In the genomic region with DNA sequence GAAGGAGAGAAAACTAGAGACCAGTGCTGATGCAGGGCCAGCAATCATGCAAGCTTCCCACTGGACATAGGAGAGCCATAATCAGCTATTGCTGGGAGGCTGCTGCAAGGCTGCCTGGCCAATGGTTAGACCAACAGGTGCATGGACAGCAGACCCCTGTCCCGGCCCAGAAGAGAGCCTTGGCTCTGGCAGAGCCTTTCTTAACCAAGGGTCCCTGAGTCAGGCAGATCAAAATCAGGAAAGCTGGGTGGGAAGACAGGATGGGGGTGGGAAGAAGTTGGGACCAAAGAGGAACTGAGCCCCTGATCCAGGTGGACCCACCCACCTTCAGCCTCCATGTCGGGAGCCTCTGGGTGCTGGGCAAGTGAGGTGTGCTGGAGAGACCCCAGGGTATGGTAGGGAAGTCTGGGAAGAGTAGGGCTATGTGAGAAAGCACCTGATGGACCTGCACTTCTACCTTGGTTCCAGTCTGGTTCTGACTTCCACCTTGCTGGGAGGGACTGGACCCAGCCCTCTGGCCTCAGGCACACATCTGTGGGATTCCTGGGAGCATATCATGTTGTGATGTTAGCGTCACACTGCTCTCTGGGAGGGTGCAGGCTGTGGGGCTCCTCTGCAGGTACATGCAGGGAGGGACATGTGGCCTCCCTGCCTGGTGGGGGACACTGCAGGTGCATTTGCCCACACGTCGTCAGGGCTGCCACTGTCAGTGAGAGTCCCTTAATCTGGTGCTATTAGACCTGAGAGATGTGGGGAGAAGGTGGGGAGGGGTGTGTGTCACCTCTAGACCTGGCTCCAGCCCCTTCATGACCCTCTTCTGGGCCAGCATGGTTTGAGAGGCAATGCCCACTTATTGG, we compare ENCODE assay signal across 33 cellular contexts. TPM values are rescaled to one million over a fixed set of nuclear protein-coding genes. Genes with fewer than 3 reads are reported as not detected.
"Had no signal": no experiment of that assay in that cellular context is flagged by ENCODE, and none has a peak within 500 bp of the region (broad histone marks: within the 10 kb centered on the region; RNA-seq: fewer than 3 reads in every experiment).

No MANE protein-coding gene starts in this region.

- DNase-seq: activated CD4-positive, alpha-beta T cell treated with anti-CD3 and anti-CD28 coated beads, Interleukin-2, amount 10 ng/mL, durations not matched to agents 24 days and 14 days; activated CD4-positive, CD25-positive, alpha-beta regulatory T cell treated with anti-CD3 and anti-CD28 coated beads, Interleukin-2, amount 50 U/mL, for 72 hours; activated CD8-positive, alpha-beta T cell treated with anti-CD3 and anti-CD28 coated beads for 36 hours; activated naive CD4-positive, alpha-beta T cell; activated T-cell treated with anti-CD3 and anti-CD28 coated beads for 4 hours; activated T-cell treated with anti-CD3 and anti-CD28 coated beads, Interleukin-2, amount 50 U/mL, for 72 hours; anterior cingulate cortex; foreskin fibroblast; heart left ventricle; hypothalamus; immature natural killer cell; kidney glomerular epithelial cell; left lung; lower lobe of right lung; mesenchymal stem cell; natural killer cell; right lobe of liver; stimulated activated CD4-positive, alpha-beta T cell treated with anti-CD3 and anti-CD28 coated beads, Interleukin-2, amount 100 ng/mL, for 48 hours; stimulated activated naive CD4-positive, alpha-beta T cell treated with Interleukin-2 at 50 U/mL for 16 hours; SW 1271; T-helper 9 cell; testis; transverse colon; uterus had no signal

- H3K4me1 Mint-ChIP-seq: activated CD4-positive, alpha-beta T cell treated with anti-CD3 and anti-CD28 coated beads, Interleukin-2, amount 10 ng/mL, durations not matched to agents 24 days and 14 days; neural progenitor cell had no signal

- H3K4me3 ChIP-seq: dorsolateral prefrontal cortex, heart left ventricle, left lung, lower lobe of right lung, neural progenitor cell, right lobe of liver, testis, transverse colon, uterus had no signal

- H3K9ac ChIP-seq: neural progenitor cell had no signal

- ATAC-seq: activated CD8-positive, alpha-beta T cell treated with anti-CD3 and anti-CD28 coated beads for 36 hours; activated T-cell treated with anti-CD3 and anti-CD28 coated beads, Interleukin-2, amount 50 U/mL, for 72 hours; esophagus mucosa; left lung; natural killer cell had no signal

- H3K4me3 Mint-ChIP-seq: activated CD4-positive, alpha-beta T cell treated with anti-CD3 and anti-CD28 coated beads, Interleukin-2, amount 10 ng/mL, durations not matched to agents 24 days and 14 days; activated CD8-positive, alpha-beta T cell treated with anti-CD3 and anti-CD28 coated beads for 36 hours; activated naive CD8-positive, alpha-beta T cell; activated T-cell treated with anti-CD3 and anti-CD28 coated beads, Interleukin-2, amount 50 U/mL, for 72 hours; immature natural killer cell; natural killer cell; neural progenitor cell; T-helper 1 cell treated with Interleukin-12 subunit alpha and Interleukin-12 subunit beta and Interleukin-4 antibody, amounts not matched to agents 30 μg/mL and 1 μg/mL, for 36 hours had no signal

- FAIRE-seq: bronchial epithelial cell, colon, TTC549 had no signal

- H3K36me3 ChIP-seq: left lung, lower lobe of right lung, neural progenitor cell, right lobe of liver, transverse colon, uterus had no signal

- H3K27ac ChIP-seq: dorsolateral prefrontal cortex, heart left ventricle, left lung, lower lobe of right lung, neural progenitor cell, right lobe of liver, testis, transverse colon, uterus, VCaP had no signal

- H3K4me1 ChIP-seq: heart left ventricle, left lung, lower lobe of right lung, neural progenitor cell, right lobe of liver, testis, transverse colon, uterus had no signal

- H3K27ac Mint-ChIP-seq: activated CD4-positive, alpha-beta T cell treated with anti-CD3 and anti-CD28 coated beads, Interleukin-2, amount 10 ng/mL, durations not matched to agents 24 days and 14 days; activated CD8-positive, alpha-beta T cell treated with anti-CD3 and anti-CD28 coated beads for 36 hours; activated naive CD8-positive, alpha-beta T cell; activated T-cell treated with anti-CD3 and anti-CD28 coated beads, Interleukin-2, amount 50 U/mL, for 72 hours; immature natural killer cell; natural killer cell; neural progenitor cell; T-helper 1 cell treated with Interleukin-12 subunit alpha and Interleukin-12 subunit beta and Interleukin-4 antibody, amounts not matched to agents 30 μg/mL and 1 μg/mL, for 36 hours had no signal

- H3K9me3 ChIP-seq: right lobe of liver, testis had no signal

- H3K27me3 Mint-ChIP-seq: activated CD8-positive, alpha-beta T cell treated with anti-CD3 and anti-CD28 coated beads for 36 hours had no signal

RNA-seq across cellular contexts. Expression of gene KY, which starts 24.7 kb away (rescaled TPM):
- total RNA-seq: activated CD4-positive, alpha-beta T cell treated with anti-CD3 and anti-CD28 coated beads, Interleukin-2, amount 10 ng/mL, durations not matched to agents 24 days and 14 days; activated CD8-positive, alpha-beta T cell treated with anti-CD3 and anti-CD28 coated beads for 36 hours; activated T-cell treated with anti-CD3 and anti-CD28 coated beads, Interleukin-2, amount 50 U/mL, for 72 hours; bronchial epithelial cell; esophagus mucosa; right lobe of liver had no signal
- polyA plus RNA-seq: immature natural killer cell had no signal
